23 cellular contexts compared by ENCODE assay signal in genomic region chr2:1811971-1812350, GRCh38.
"Had no signal": no experiment of that assay in that cellular context is flagged by ENCODE, and none has a peak within 500 bp of the region (broad histone marks: within the 10 kb centered on the region; RNA-seq: fewer than 3 reads in every experiment).

No MANE protein-coding gene starts in this region.

- H3K27me3 ChIP-seq: suprapubic skin, thyroid gland, upper lobe of left lung, uterus had no signal

- FAIRE-seq: islet of Langerhans had no signal

- DNase-seq: effector CD4-positive, alpha-beta T cell; endodermal cell; foreskin melanocyte; hypothalamus; mammary epithelial cell; mucosa of descending colon; occipital lobe; stimulated activated CD4-positive, alpha-beta T cell treated with anti-CD3 and anti-CD28 coated beads, Interleukin-4, amount 100 ng/mL, for 1 hour; stimulated activated CD8-positive, alpha-beta memory T cell treated with anti-CD3 and anti-CD28 coated beads, Interleukin-4, amount 100 ng/mL, for 48 hours; stimulated activated naive CD8-positive, alpha-beta T cell treated with anti-CD3 and anti-CD28 coated beads, Interleukin-15, Interleukin-2, amounts not matched to agents 100 U/mL and 50 U/mL, for 24 hours; thyroid gland; upper lobe of left lung; uterus had no signal

- H3K9me3 Mint-ChIP-seq: endodermal cell; naive thymus-derived CD8-positive, alpha-beta T cell; neural crest cell; stimulated activated effector memory CD8-positive, alpha-beta T cell treated with anti-CD3 and anti-CD28 coated beads, Interleukin-12 subunit alpha, Interleukin-12 subunit beta, amount 100 ng/mL, for 72 hours had no signal

- H3K4me1 Mint-ChIP-seq: neural crest cell; stimulated activated effector memory CD8-positive, alpha-beta T cell treated with anti-CD3 and anti-CD28 coated beads, Interleukin-12 subunit alpha, Interleukin-12 subunit beta, amount 100 ng/mL, for 72 hours had no signal

- ATAC-seq: heart left ventricle; left lobe of liver; mucosa of descending colon; naive thymus-derived CD8-positive, alpha-beta T cell; right cardiac atrium; stimulated activated effector memory CD8-positive, alpha-beta T cell treated with anti-CD3 and anti-CD28 coated beads, Interleukin-12 subunit alpha, Interleukin-12 subunit beta, amount 100 ng/mL, for 72 hours; stimulated activated naive CD8-positive, alpha-beta T cell treated with anti-CD3 and anti-CD28 coated beads, Interleukin-15, Interleukin-2, amounts not matched to agents 100 U/mL and 50 U/mL, for 24 hours had no signal

- H3K4me2 ChIP-seq: smooth muscle cell had no signal

- H3K36me3 ChIP-seq: heart left ventricle, suprapubic skin, thyroid gland, upper lobe of left lung, uterus had no signal

- H3K36me3 Mint-ChIP-seq: naive thymus-derived CD8-positive, alpha-beta T cell; stimulated activated effector memory CD8-positive, alpha-beta T cell treated with anti-CD3 and anti-CD28 coated beads, Interleukin-12 subunit alpha, Interleukin-12 subunit beta, amount 100 ng/mL, for 72 hours had no signal

- H3K4me3 Mint-ChIP-seq: endodermal cell; neural crest cell; stimulated activated effector memory CD8-positive, alpha-beta T cell treated with anti-CD3 and anti-CD28 coated beads, Interleukin-12 subunit alpha, Interleukin-12 subunit beta, amount 100 ng/mL, for 72 hours had no signal

- H3K27ac ChIP-seq: coronary artery, heart left ventricle, suprapubic skin, thyroid gland, upper lobe of left lung, uterus had no signal

- H3K4me3 ChIP-seq: coronary artery, heart left ventricle, mucosa of descending colon, smooth muscle cell, suprapubic skin, thyroid gland, upper lobe of left lung, uterus had no signal

- H3K27ac Mint-ChIP-seq: endodermal cell; stimulated activated effector memory CD8-positive, alpha-beta T cell treated with anti-CD3 and anti-CD28 coated beads, Interleukin-12 subunit alpha, Interleukin-12 subunit beta, amount 100 ng/mL, for 72 hours had no signal

- H3K9me3 ChIP-seq: heart left ventricle, mucosa of descending colon, suprapubic skin, thyroid gland, upper lobe of left lung, uterus had no signal
